In the genomic region with DNA sequence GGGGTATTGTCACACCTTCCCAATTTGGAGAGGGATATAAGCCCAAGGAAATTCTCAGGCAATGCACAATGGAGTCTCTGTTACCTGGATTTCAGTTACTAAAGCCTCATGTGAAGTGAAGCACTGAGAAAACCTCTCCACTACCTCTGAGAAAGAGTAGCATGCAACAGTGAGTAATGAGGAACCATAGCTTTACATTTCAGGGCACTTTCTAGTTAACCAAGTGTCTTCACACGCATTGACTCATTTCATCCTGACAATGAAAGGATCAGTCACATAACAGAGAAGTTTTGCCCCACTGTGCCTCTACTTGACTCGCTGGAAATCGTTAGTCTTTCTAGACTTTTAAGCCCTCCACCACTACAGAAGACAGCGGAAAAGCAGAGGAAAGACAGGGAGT, we compare ENCODE assay signal across 10 cellular contexts.
A peak's percentile ranks its signal among the peaks of the same experiment; 100 is the strongest.
DNase-seq lines count a peak whose midpoint lies in the region; ATAC-seq and TF ChIP-seq lines count a peak whose summit lies in the region.
"Had no signal": no experiment of that assay in that cellular context is flagged by ENCODE, and none has a peak within 500 bp of the region (broad histone marks: within the 10 kb centered on the region; RNA-seq: fewer than 3 reads in every experiment).

No MANE protein-coding gene starts in this region.

- peak; percentile 39 for TF ChIP-seq POLR2A in GM18505 (IDR thresholded peaks at IDR 0.05; ENCODE audit: borderline replicate concordance, extremely low read depth, insufficient read depth, insufficient read length)

- H3K79me2 ChIP-seq in Karpas-422 (ENCODE audit: low read length), result no peaks in the 10 kb centered on the region

- peaks cover 34% of the 10 kb centered on the region for H3K4me1 ChIP-seq in Karpas-422 (ENCODE audit: low read length)

- CTCF ChIA-PET in activated CD4-positive, alpha-beta T cell treated with anti-CD3 and anti-CD28 coated beads, Interleukin-2, amount 10 ng/mL, durations not matched to agents 7 days and 5 days (lab: Charles Lee), result no interaction called here

- no peak overlapping the region for H3K9ac ChIP-seq in Karpas-422 (ENCODE audit: low read length)

- H3K9me2 ChIP-seq in Karpas-422 (replicated peaks; ENCODE audit: insufficient read depth, low read length), result no peaks in the 10 kb centered on the region

- no peak overlapping the region for H3K27ac Mint-ChIP-seq in activated CD4-positive, alpha-beta T cell treated with anti-CD3 and anti-CD28 coated beads, Interleukin-2, amount 10 ng/mL, durations not matched to agents 7 days and 5 days

- POLR2A ChIA-PET in activated CD4-positive, alpha-beta T cell treated with anti-CD3 and anti-CD28 coated beads, Interleukin-2, amount 10 ng/mL, durations not matched to agents 7 days and 5 days (lab: Charles Lee), result no interaction called here

- no peak overlapping the region for H3K4me2 ChIP-seq in Karpas-422 (ENCODE audit: low read depth, low read length, poor library complexity, severe bottlenecking)

- no peaks in the 10 kb centered on the region for H3K9me3 ChIP-seq in Karpas-422 (ENCODE audit: low read length)
- H3K9me3 ChIP-seq: tibial artery had no signal

- H3K9me3 Mint-ChIP-seq in activated CD4-positive, alpha-beta T cell treated with anti-CD3 and anti-CD28 coated beads, Interleukin-2, amount 10 ng/mL, durations not matched to agents 7 days and 5 days, result no peaks in the 10 kb centered on the region

- no peak overlapping the region for H2AFZ ChIP-seq in Karpas-422 (ENCODE audit: low read length)

- ATAC-seq in GM18505 (IDR thresholded peaks at IDR 0.05; ENCODE audit: unreplicated experiment) (peak; percentile 47), GM19455 (IDR thresholded peaks at IDR 0.05; ENCODE audit: unreplicated experiment) (peak; percentile 54), HG02938 (IDR thresholded peaks at IDR 0.05; ENCODE audit: unreplicated experiment) (peak; percentile 76)

- H3K4me1 Mint-ChIP-seq in activated CD4-positive, alpha-beta T cell treated with anti-CD3 and anti-CD28 coated beads, Interleukin-2, amount 10 ng/mL, durations not matched to agents 7 days and 5 days, result peaks cover 16% of the 10 kb centered on the region

- peak; percentile 54 for DNase-seq in Karpas-422
- no peak for DNase-seq in head of caudate nucleus
- no peak for DNase-seq in DMS114 treated with DMSO at 0.1 percent for 48 hours (lab: John Stamatoyannopoulos, UW; ENCODE audit: unreplicated experiment)
- no peak for DNase-seq in NCI-H1436 (lab: John Stamatoyannopoulos, UW)
- DNase-seq in activated CD4-positive, alpha-beta T cell treated with anti-CD3 and anti-CD28 coated beads, Interleukin-2, amount 10 ng/mL, durations not matched to agents 7 days and 5 days, result no peak
- DNase-seq: NCI-H510A treated with DMSO at 0.1 percent for 48 hours, tibial artery had no signal

- H3K27me3 Mint-ChIP-seq in activated CD4-positive, alpha-beta T cell treated with anti-CD3 and anti-CD28 coated beads, Interleukin-2, amount 10 ng/mL, durations not matched to agents 7 days and 5 days, result no peaks in the 10 kb centered on the region

- H3K27ac ChIP-seq in Karpas-422 (ENCODE audit: low read length), result no peak overlapping the region
- H3K27ac ChIP-seq: tibial artery had no signal

- H4K20me1 ChIP-seq in Karpas-422 (ENCODE audit: insufficient read depth, low read depth, low read length), result no peaks in the 10 kb centered on the region

- no peaks in the 10 kb centered on the region for H3K36me3 Mint-ChIP-seq in activated CD4-positive, alpha-beta T cell treated with anti-CD3 and anti-CD28 coated beads, Interleukin-2, amount 10 ng/mL, durations not matched to agents 7 days and 5 days (ENCODE audit: low read depth)

- no peak overlapping the region for H3K4me3 ChIP-seq in Karpas-422 (ENCODE audit: low read length)
- H3K4me3 ChIP-seq: tibial artery had no signal

- intact Hi-C loops in head of caudate nucleus (cut with DNase I), result no loop called here

- no peak overlapping the region for H3K4me3 Mint-ChIP-seq in activated CD4-positive, alpha-beta T cell treated with anti-CD3 and anti-CD28 coated beads, Interleukin-2, amount 10 ng/mL, durations not matched to agents 7 days and 5 days

- no peaks in the 10 kb centered on the region for H3K27me3 ChIP-seq in Karpas-422 (ENCODE audit: low read length)
- H3K27me3 ChIP-seq: tibial artery had no signal

- no peaks in the 10 kb centered on the region for H3K36me3 ChIP-seq in Karpas-422 (ENCODE audit: insufficient read depth, low read length)
- H3K36me3 ChIP-seq: tibial artery had no signal
